ENCODE assay signal across 1 cellular context in the genomic region with DNA sequence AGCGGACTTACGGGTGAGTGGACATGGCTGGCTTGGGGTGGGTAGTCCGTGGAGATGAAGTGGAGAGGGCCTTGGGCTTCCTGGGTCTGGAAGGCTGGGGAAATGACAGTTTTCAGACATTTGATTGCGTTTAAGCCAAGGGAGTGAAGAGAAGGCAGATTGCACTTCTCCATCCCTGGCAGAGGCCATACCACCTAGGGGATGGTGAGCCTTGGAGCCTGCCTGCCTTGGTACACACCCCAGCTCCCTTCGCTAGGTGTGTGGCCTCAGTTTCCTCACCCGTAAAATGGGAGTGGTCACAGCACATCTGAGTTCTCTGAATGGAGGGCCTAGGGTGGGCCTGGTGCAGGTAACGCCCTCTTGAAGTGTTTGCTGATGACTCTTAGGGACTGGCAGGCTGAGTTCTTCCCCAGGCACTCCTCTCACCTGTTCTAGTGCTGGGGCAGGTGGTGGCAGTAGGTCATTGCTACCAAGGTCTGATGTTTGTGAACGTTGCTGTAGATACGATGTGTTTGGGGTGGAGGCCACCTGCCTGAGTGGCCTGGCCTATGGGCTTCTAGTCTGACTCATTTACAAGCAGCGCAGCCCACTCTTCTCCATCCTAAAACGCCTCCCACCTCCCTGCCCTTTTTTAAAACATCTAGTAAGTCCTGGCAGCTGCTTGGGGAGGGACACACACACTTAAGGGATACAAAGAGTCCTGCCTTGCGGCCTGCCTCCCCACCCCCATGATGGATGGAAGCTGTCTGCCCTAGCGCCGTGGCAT.
TF ChIP-seq lines count a peak whose summit lies in the region.

No MANE protein-coding gene starts in this region.

TF ChIP-seq in IMR-90, 13 proteins besides CTCF, POLR2A, EP300 and RAD21:
- no peak for TF ChIP-seq CHD1 (IDR thresholded peaks at IDR 0.05; ENCODE audit: low read depth, low read length)
- TF ChIP-seq BHLHE40 (IDR thresholded peaks at IDR 0.05; ENCODE audit: low read depth, low read length) = no peak
- TF ChIP-seq SMC3 (IDR thresholded peaks at IDR 0.05; ENCODE audit: low read depth, low read length) = no peak
- TF ChIP-seq CEBPB (IDR thresholded peaks at IDR 0.05; ENCODE audit: low read depth, low read length) = no peak
- TF ChIP-seq RFX5 (IDR thresholded peaks at IDR 0.05; ENCODE audit: low read depth, low read length) = no peak
- TF ChIP-seq MAFK (IDR thresholded peaks at IDR 0.05; ENCODE audit: low read depth, low read length) = no peak
- TF ChIP-seq MAZ (IDR thresholded peaks at IDR 0.05; ENCODE audit: borderline replicate concordance, low read depth, low read length) = no peak
- no peak for TF ChIP-seq NFE2L2 (IDR thresholded peaks at IDR 0.05; ENCODE audit: low read depth, low read length)
- TF ChIP-seq, protein P1, sequence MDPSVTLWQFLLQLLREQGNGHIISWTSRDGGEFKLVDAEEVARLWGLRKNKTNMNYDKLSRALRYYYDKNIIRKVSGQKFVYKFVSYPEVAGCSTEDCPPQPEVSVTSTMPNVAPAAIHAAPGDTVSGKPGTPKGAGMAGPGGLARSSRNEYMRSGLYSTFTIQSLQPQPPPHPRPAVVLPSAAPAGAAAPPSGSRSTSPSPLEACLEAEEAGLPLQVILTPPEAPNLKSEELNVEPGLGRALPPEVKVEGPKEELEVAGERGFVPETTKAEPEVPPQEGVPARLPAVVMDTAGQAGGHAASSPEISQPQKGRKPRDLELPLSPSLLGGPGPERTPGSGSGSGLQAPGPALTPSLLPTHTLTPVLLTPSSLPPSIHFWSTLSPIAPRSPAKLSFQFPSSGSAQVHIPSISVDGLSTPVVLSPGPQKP (IDR thresholded peaks at IDR 0.05; ENCODE audit: borderline replicate concordance, low read depth, low read length) = no peak
- TF ChIP-seq FOS (IDR thresholded peaks at IDR 0.05; ENCODE audit: low read depth, low read length) = no peak
- no peak for TF ChIP-seq MXI1 (IDR thresholded peaks at IDR 0.05; ENCODE audit: borderline replicate concordance, low read depth, low read length)
- TF ChIP-seq, protein P2, sequence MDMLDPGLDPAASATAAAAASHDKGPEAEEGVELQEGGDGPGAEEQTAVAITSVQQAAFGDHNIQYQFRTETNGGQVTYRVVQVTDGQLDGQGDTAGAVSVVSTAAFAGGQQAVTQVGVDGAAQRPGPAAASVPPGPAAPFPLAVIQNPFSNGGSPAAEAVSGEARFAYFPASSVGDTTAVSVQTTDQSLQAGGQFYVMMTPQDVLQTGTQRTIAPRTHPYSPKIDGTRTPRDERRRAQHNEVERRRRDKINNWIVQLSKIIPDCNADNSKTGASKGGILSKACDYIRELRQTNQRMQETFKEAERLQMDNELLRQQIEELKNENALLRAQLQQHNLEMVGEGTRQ (IDR thresholded peaks at IDR 0.05; ENCODE audit: low read depth, low read length) = no peak
- no peak for TF ChIP-seq RCOR1 (IDR thresholded peaks at IDR 0.05; ENCODE audit: insufficient replicate concordance, low read length)
